In the genomic region with DNA sequence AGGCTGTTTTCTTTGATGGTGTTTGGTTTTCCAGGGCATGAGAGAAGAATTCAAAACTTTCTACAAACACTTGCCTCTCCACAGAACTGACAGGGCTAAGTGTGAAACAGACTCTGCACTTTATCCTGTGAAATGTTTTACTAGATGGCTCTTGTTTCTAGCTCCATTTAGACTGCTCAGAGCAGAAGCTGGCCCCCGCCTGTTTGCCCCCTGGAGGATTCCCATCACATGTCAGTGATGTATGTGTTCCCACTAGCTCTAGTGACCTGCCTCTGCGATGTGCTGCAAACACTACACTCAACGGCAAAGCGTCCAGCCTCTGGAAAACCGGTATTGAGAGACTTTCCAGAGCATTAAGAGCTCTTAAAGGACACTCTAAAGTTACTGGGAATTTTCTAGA, we compare ENCODE assay signal across 11 cellular contexts. TPM values are rescaled to one million over a fixed set of nuclear protein-coding genes. Genes with fewer than 3 reads are reported as not detected.
DNase-seq lines count a peak whose midpoint lies in the region; ATAC-seq, FAIRE-seq and TF ChIP-seq lines count a peak whose summit lies in the region.
"Had no signal": no experiment of that assay in that cellular context is flagged by ENCODE, and none has a peak within 500 bp of the region (broad histone marks: within the 10 kb centered on the region; RNA-seq: fewer than 3 reads in every experiment).

No MANE protein-coding gene starts in this region.

- H3K9me3 Mint-ChIP-seq in astrocyte (ENCODE audit: unreplicated experiment): no peaks in the 10 kb centered on the region
- no peaks in the 10 kb centered on the region for H3K9me3 Mint-ChIP-seq in memory B cell

- no peak overlapping the region for H3K4me2 ChIP-seq in astrocyte (ENCODE audit: low read length)

- H4K20me1 ChIP-seq in astrocyte (ENCODE audit: insufficient read depth, low read length): no peaks in the 10 kb centered on the region

- H3K27me3 Mint-ChIP-seq in astrocyte (ENCODE audit: low read depth, unreplicated experiment) (no peaks in the 10 kb centered on the region), memory B cell (no peaks in the 10 kb centered on the region)

- 37 to 46% methylated on average over 5 of the region's 5 CpGs for WGBS in heart right ventricle, 2 donors

- no peak for TF ChIP-seq CTCF in heart right ventricle (IDR thresholded peaks at IDR 0.05)
- no peak for TF ChIP-seq CTCF in astrocyte (IDR thresholded peaks at IDR 0.05; ENCODE audit: insufficient read depth, low read depth, low read length)
- no peak for TF ChIP-seq CTCF in upper lobe of right lung (IDR thresholded peaks at IDR 0.05)

- no peaks in the 10 kb centered on the region for H3K79me2 ChIP-seq in astrocyte (ENCODE audit: insufficient read depth, low read length)

- H3K4me1 Mint-ChIP-seq in astrocyte (ENCODE audit: low read depth, unreplicated experiment) (peaks cover 3% of the 10 kb centered on the region), memory B cell (peaks cover 17% of the 10 kb centered on the region)

- peak in 5 of 8 donors; percentile 29 to 46 (median 37) for ATAC-seq in heart right ventricle
- no peak for ATAC-seq in Right ventricle myocardium superior (ENCODE audit: poor library complexity)
- ATAC-seq in memory B cell (ENCODE audit: low read depth): no peak
- peak; percentile 67 for ATAC-seq in upper lobe of right lung
- no peak for ATAC-seq in GM21619 (IDR thresholded peaks at IDR 0.05; ENCODE audit: unreplicated experiment)

- H3K9ac ChIP-seq in astrocyte (ENCODE audit: low read length): no peak overlapping the region

- H3K9me3 ChIP-seq in heart right ventricle (no peaks in the 10 kb centered on the region), astrocyte (ENCODE audit: insufficient read depth, low read depth, low read length) (no peaks in the 10 kb centered on the region), upper lobe of right lung (no peaks in the 10 kb centered on the region), MG63 (no peaks in the 10 kb centered on the region)
- H3K9me3 ChIP-seq: Peyer's patch had no signal

- H3K36me3 ChIP-seq in heart right ventricle: no peaks in the 10 kb centered on the region
- H3K36me3 ChIP-seq in astrocyte (ENCODE audit: insufficient read depth, low read length): no peaks in the 10 kb centered on the region
- H3K36me3 ChIP-seq in upper lobe of right lung: no peaks in the 10 kb centered on the region
- H3K36me3 ChIP-seq in MG63: no peaks in the 10 kb centered on the region
- H3K36me3 ChIP-seq: Peyer's patch had no signal

- no peaks in the 10 kb centered on the region for H3K36me3 Mint-ChIP-seq in astrocyte (ENCODE audit: low read depth, unreplicated experiment)
- peaks cover 9% of the 10 kb centered on the region for H3K36me3 Mint-ChIP-seq in memory B cell

- H3K27ac ChIP-seq in heart right ventricle (no peak overlapping the region), astrocyte (ENCODE audit: low read depth, low read length) (no peak overlapping the region), upper lobe of right lung (no peak overlapping the region)
- H3K27ac ChIP-seq: Peyer's patch had no signal

- peak in 1 of 2 donors; percentile 24 for DNase-seq in heart right ventricle
- no peak for DNase-seq in Right ventricle myocardium superior
- DNase-seq in astrocyte (ENCODE audit: low read depth): no peak
- DNase-seq in memory B cell (ENCODE audit: low spot score in 2 of 2): no peak
- DNase-seq in upper lobe of right lung: no peak
- DNase-seq in T1000 (lab: John Stamatoyannopoulos, UW): no peak
- DNase-seq in MG63: no peak
- DNase-seq: head of caudate nucleus, Kasumi-1, Peyer's patch had no signal

- intact Hi-C loops in heart right ventricle (cut with DNase I): no loop called here
- intact Hi-C loops in Right ventricle myocardium superior (cut with DNase I): no loop called here
- intact Hi-C loops in upper lobe of right lung (cut with DNase I): no loop called here

- no peak overlapping the region for H3K27ac Mint-ChIP-seq in astrocyte (ENCODE audit: unreplicated experiment)
- H3K27ac Mint-ChIP-seq in memory B cell: peak overlapping the region; percentile 59

- no peak for FAIRE-seq in astrocyte (lab: Jason Lieb, UNC)

- H3K4me1 ChIP-seq in heart right ventricle: peaks cover 0 to 15% (median 0%) of the 10 kb centered on the region in 9 donors
- H3K4me1 ChIP-seq in astrocyte (ENCODE audit: insufficient read depth, low read length): no peaks in the 10 kb centered on the region
- peaks cover 10% of the 10 kb centered on the region for H3K4me1 ChIP-seq in upper lobe of right lung

- H3K4me3 Mint-ChIP-seq in astrocyte (ENCODE audit: unreplicated experiment) (no peak overlapping the region), memory B cell (peak overlapping the region; percentile 72)

- peak overlapping the region; percentile 49 for H2AFZ ChIP-seq in astrocyte (ENCODE audit: low read depth, low read length)

- H3K4me3 ChIP-seq in heart right ventricle: no peak overlapping the region
- H3K4me3 ChIP-seq in astrocyte (ENCODE audit: insufficient read depth, low read depth, low read length): no peak overlapping the region
- no peak overlapping the region for H3K4me3 ChIP-seq in upper lobe of right lung
- no peak overlapping the region for H3K4me3 ChIP-seq in MG63

- H3K27me3 ChIP-seq in heart right ventricle (no peaks in the 10 kb centered on the region), astrocyte (ENCODE audit: insufficient read depth, low read length) (no peaks in the 10 kb centered on the region), upper lobe of right lung (no peaks in the 10 kb centered on the region), MG63 (no peaks in the 10 kb centered on the region; the same call in 1 of the 2 replicates)
- H3K27me3 ChIP-seq: Peyer's patch had no signal

RNA-seq across cellular contexts. Expression of gene PCF11, which starts 41.4 kb away (rescaled TPM):
- total RNA-seq in heart right ventricle (10 to 100 TPM; 22.2 to 38.4 (median 28.7) TPM), Right ventricle myocardium superior (25.3 TPM), astrocyte (35.9 and 40.7 TPM in 2 replicates), upper lobe of right lung (54.5 TPM)
- 10 to 100 TPM; 14.7 to 29.3 TPM for polyA plus RNA-seq in heart right ventricle
- total RNA-seq in MG63 (2014; rRNA removed; shearing (Covaris generic); ENCODE audit: low replicate concordance): 18.0 and 48.3 TPM in 2 replicates

RNA-seq across cellular contexts. Expression of gene RAB30, which starts 43.9 kb away (rescaled TPM):
- 10 to 100 TPM; 20.2 to 29.4 (median 22.0) TPM for total RNA-seq in heart right ventricle
- 1 to 10 TPM; 2.5 to 5.3 TPM for polyA plus RNA-seq in heart right ventricle
- 24.2 TPM for total RNA-seq in Right ventricle myocardium superior
- total RNA-seq in astrocyte: 35.5 and 40.0 TPM in 2 replicates
- total RNA-seq in upper lobe of right lung: 12.5 TPM
- total RNA-seq in MG63 (2014; rRNA removed; shearing (Covaris generic); ENCODE audit: low replicate concordance): 4.0 and 6.1 TPM in 2 replicates

Comparison
In these comparisons a context has a peak if more than half of its experiments do, and no peak if none do; other contexts are left out.
1. ATAC-seq: peak in heart right ventricle (5 of 8) and upper lobe of right lung (single experiment); none in Right ventricle myocardium superior (single experiment), memory B cell (single experiment) and GM21619 (single experiment).